8 cellular contexts compared by ENCODE assay signal in genomic region chr19:52601025-52601973, GRCh38. TPM values are rescaled to one million over a fixed set of nuclear protein-coding genes. Genes with fewer than 3 reads are reported as not detected.
DNase-seq lines count a peak whose midpoint lies in the region; ATAC-seq, FAIRE-seq and TF ChIP-seq lines count a peak whose summit lies in the region.

No MANE protein-coding gene starts in this region.

- TF ChIP-seq POLR2A in GM12891 (IDR thresholded peaks at IDR 0.05; ENCODE audit: low read depth, low read length), result peak; percentile 59

- peak; percentile 15 for TF ChIP-seq CTCF in astrocyte of the cerebellum (IDR thresholded peaks at IDR 0.05; ENCODE audit: low read depth, low read length, missing control alignments)

- DNase-seq in GM12891 (ENCODE audit: insufficient read length, low spot score), result peak; percentile 79
- peak; percentile 35 for DNase-seq in NCI-H1417 treated with DMSO at 0.1 percent for 48 hours (lab: John Stamatoyannopoulos, UW)
- DNase-seq in T-helper 2 cell treated with Interferon-gamma antibody and Interleukin-4, amounts not matched to agents 5 μg/mL and 100 μg/mL, for 36 hours (ENCODE audit: low spot score), result peak; percentile 89
- peak; percentile 66 for DNase-seq in astrocyte of the cerebellum (ENCODE audit: low read depth)
- DNase-seq in hypothalamus (lab: John Stamatoyannopoulos, UW), result peak; percentile 13 to 91 (median 71)
- DNase-seq in retina, result peak; percentile 87
- DNase-seq in SHP77 treated with DMSO at 0.1 percent for 48 hours (lab: John Stamatoyannopoulos, UW), result no peak

- peak overlapping the region; percentile 88 for H3K4me3 Mint-ChIP-seq in T-helper 2 cell treated with Interferon-gamma antibody and Interleukin-4, amounts not matched to agents 5 μg/mL and 100 μg/mL, for 36 hours

- peak; percentile 83 for FAIRE-seq in GM12891 (lab: Jason Lieb, UNC)

- ATAC-seq in HG02763 (IDR thresholded peaks at IDR 0.05; ENCODE audit: unreplicated experiment), result peak; percentile 96

- H3K9me3 Mint-ChIP-seq in T-helper 2 cell treated with Interferon-gamma antibody and Interleukin-4, amounts not matched to agents 5 μg/mL and 100 μg/mL, for 36 hours, result peaks cover 60% of the 10 kb centered on the region

- H3K27me3 Mint-ChIP-seq in T-helper 2 cell treated with Interferon-gamma antibody and Interleukin-4, amounts not matched to agents 5 μg/mL and 100 μg/mL, for 36 hours (ENCODE audit: low read depth), result no peaks in the 10 kb centered on the region

- peaks cover 54% of the 10 kb centered on the region for H3K36me3 Mint-ChIP-seq in T-helper 2 cell treated with Interferon-gamma antibody and Interleukin-4, amounts not matched to agents 5 μg/mL and 100 μg/mL, for 36 hours (ENCODE audit: low read depth)

- in situ Hi-C loops in astrocyte of the cerebellum (cut with HindIII; ENCODE audit: low sequenced_read_pairs), result no loop called here

- H3K4me3 ChIP-seq in astrocyte of the cerebellum (ENCODE audit: low read depth, low read length), result peak overlapping the region; percentile 58

- peak overlapping the region; percentile 51 for H3K27ac Mint-ChIP-seq in T-helper 2 cell treated with Interferon-gamma antibody and Interleukin-4, amounts not matched to agents 5 μg/mL and 100 μg/mL, for 36 hours

- H3K4me1 Mint-ChIP-seq in T-helper 2 cell treated with Interferon-gamma antibody and Interleukin-4, amounts not matched to agents 5 μg/mL and 100 μg/mL, for 36 hours (ENCODE audit: low read depth), result peaks cover 12% of the 10 kb centered on the region

TF ChIP-seq in GM12891, 5 proteins besides CTCF, POLR2A, EP300 and RAD21:
- TF ChIP-seq POLR2AphosphoS5 (IDR thresholded peaks at IDR 0.05; ENCODE audit: low read depth, low read length), result 0 out of 2 replicates have a peak, but pooled peaks have one; percentile 29
- no peak for TF ChIP-seq PAX5 (IDR thresholded peaks at IDR 0.05; ENCODE audit: insufficient read depth, low read length, severe bottlenecking)
- peak; percentile 24; the same call in 1 of the 2 replicates for TF ChIP-seq SPI1 (IDR thresholded peaks at IDR 0.05; ENCODE audit: low read depth, low read length)
- TF ChIP-seq TAF1 (IDR thresholded peaks at IDR 0.05; ENCODE audit: low read depth, low read length), result 0 out of 2 replicates have a peak, but pooled peaks have one; percentile 12
TF ChIP-seq in GM12891: peak in this region for 3.

RNA-seq across cellular contexts. Expression of gene ZNF701, which starts 31.2 kb away (rescaled TPM):
- 5.7 TPM for polyA plus RNA-seq in GM12891 (2012; ENCODE audit: low read depth, missing spikeins)

RNA-seq across cellular contexts. Expression of gene ZNF83, which starts 36.9 kb away (rescaled TPM):
- 16.2 TPM for polyA plus RNA-seq in GM12891 (2012; ENCODE audit: low read depth, missing spikeins)
